In the genomic region with DNA sequence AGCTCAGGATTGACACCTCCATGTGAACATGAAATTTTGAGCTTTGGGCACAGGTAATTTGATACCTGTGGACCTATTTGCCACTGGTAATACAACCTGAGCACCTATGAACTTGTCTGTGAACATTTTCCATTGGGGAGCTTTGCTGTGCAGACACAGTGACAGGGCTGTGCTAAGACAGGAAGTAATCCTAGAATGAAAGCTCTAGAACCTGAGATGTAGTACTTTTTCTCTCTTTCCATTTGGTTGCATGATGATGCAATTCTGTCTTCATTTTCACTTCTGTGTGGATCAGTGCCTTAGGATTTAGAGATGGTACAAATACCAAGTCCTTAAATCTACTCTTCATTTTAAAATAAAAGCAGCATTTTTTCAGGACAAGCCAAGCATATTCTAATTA, we compare ENCODE assay signal across 1 cellular context.
TF ChIP-seq lines count a peak whose summit lies in the region.

No MANE protein-coding gene starts in this region.

TF ChIP-seq in GM12878, 131 proteins besides CTCF, POLR2A, EP300 and RAD21 (continued from another document):
- TF ChIP-seq BCLAF1 (IDR thresholded peaks at IDR 0.05) (no peak), ETV6 (conservative IDR thresholded peaks at IDR 0.05 in 1 of 2, IDR thresholded peaks at IDR 0.05 in 1 of 2; ENCODE audit: borderline replicate concordance in 1 of 2, low read depth in 1 of 2) (0 out of 4 replicates have a peak, but pooled peaks of 1 of the 2 experiments have one; percentile 26), HDAC2 (IDR thresholded peaks at IDR 0.05) (no peak), EED (IDR thresholded peaks at IDR 0.05; ENCODE audit: low read depth) (peak; percentile 77), ESRRA (IDR thresholded peaks at IDR 0.05; ENCODE audit: low read length) (no peak), PRDM15 (CRISPR knock-in tag; IDR thresholded peaks at IDR 0.05) (no peak)
- TF ChIP-seq, protein P1, sequence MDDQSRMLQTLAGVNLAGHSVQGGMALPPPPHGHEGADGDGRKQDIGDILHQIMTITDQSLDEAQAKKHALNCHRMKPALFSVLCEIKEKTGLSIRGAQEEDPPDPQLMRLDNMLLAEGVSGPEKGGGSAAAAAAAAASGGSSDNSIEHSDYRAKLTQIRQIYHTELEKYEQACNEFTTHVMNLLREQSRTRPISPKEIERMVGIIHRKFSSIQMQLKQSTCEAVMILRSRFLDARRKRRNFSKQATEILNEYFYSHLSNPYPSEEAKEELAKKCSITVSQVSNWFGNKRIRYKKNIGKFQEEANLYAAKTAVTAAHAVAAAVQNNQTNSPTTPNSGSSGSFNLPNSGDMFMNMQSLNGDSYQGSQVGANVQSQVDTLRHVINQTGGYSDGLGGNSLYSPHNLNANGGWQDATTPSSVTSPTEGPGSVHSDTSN (IDR thresholded peaks at IDR 0.05; ENCODE audit: insufficient replicate concordance, low read depth, low read length): no peak
- TF ChIP-seq, protein P2, sequence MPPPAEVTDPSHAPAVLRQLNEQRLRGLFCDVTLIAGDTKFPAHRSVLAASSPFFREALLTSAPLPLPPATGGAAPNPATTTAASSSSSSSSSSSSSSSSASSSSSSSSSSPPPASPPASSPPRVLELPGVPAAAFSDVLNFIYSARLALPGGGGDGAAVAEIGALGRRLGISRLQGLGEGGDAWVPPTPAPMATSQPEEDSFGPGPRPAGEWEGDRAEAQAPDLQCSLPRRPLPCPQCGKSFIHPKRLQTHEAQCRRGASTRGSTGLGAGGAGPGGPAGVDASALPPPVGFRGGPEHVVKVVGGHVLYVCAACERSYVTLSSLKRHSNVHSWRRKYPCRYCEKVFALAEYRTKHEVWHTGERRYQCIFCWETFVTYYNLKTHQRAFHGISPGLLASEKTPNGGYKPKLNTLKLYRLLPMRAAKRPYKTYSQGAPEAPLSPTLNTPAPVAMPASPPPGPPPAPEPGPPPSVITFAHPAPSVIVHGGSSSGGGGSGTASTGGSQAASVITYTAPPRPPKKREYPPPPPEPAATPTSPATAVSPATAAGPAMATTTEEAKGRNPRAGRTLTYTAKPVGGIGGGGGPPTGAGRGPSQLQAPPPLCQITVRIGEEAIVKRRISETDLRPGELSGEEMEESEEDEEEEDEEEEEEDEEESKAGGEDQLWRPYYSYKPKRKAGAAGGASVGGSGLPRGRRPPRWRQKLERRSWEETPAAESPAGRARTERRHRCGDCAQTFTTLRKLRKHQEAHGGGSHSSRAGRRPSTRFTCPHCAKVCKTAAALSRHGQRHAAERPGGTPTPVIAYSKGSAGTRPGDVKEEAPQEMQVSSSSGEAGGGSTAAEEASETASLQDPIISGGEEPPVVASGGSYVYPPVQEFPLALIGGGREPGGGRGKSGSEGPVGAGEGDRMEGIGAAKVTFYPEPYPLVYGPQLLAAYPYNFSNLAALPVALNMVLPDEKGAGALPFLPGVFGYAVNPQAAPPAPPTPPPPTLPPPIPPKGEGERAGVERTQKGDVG (CRISPR knock-in tag; IDR thresholded peaks at IDR 0.05): no peak
